In genomic region chr22:36902143-36902911, GRCh38 we compare ENCODE assay signal across 21 cellular contexts. TPM values are rescaled to one million over a fixed set of nuclear protein-coding genes. Genes with fewer than 3 reads are reported as not detected.
DNase-seq lines count a peak whose midpoint lies in the region; ATAC-seq, FAIRE-seq and TF ChIP-seq lines count a peak whose summit lies in the region.
"Had no signal": no experiment of that assay in that cellular context is flagged by ENCODE, and none has a peak within 500 bp of the region (broad histone marks: within the 10 kb centered on the region; RNA-seq: fewer than 3 reads in every experiment).

No MANE protein-coding gene starts in this region.

- H3K27ac Mint-ChIP-seq in activated naive CD8-positive, alpha-beta T cell treated with anti-CD3 and anti-CD28 coated beads, Interleukin-2, amount 10 ng/mL, durations not matched to agents 7 days and 5 days, result peak overlapping the region; percentile 86
- H3K27ac Mint-ChIP-seq in activated naive CD8-positive, alpha-beta T cell treated with anti-CD3 and anti-CD28 coated beads for 36 hours, result no peak overlapping the region

- H4K20me1 ChIP-seq in GM12878 (ENCODE audit: control insufficient read depth, insufficient read depth), result no peaks in the 10 kb centered on the region

- H3K9me3 ChIP-seq in GM12878 (replicated peaks; ENCODE audit: control insufficient read depth, insufficient read depth, low read length) (no peaks in the 10 kb centered on the region; the same call in 1 of the 3 replicates), neutrophil (no peaks in the 10 kb centered on the region), uterus (no peaks in the 10 kb centered on the region)
- H3K9me3 ChIP-seq: BE2C had no signal

- TSS peak; percentile 86 for BruUV-seq in GM12878 (replicated peaks; lab: Mats Ljungman, UMichigan)

- H3K4me3 ChIP-seq in GM12878 (peak overlapping the region; percentile 12; the same call in 1 of the 2 replicates), neutrophil (ENCODE audit: low read depth in 1 of 2, low read length in 1 of 2) (no peak overlapping the region), uterus (no peak overlapping the region)
- H3K4me3 ChIP-seq: dorsolateral prefrontal cortex, heart right ventricle had no signal

- no peak for ATAC-seq in activated naive CD8-positive, alpha-beta T cell treated with anti-CD3 and anti-CD28 coated beads, Interleukin-2, amount 10 ng/mL, durations not matched to agents 7 days and 5 days (ENCODE audit: low read depth)
- ATAC-seq in GM12878, result no peak
- ATAC-seq in HG03354 (IDR thresholded peaks at IDR 0.05; ENCODE audit: poor library complexity, severe bottlenecking, unreplicated experiment), result no peak
- ATAC-seq: left colon had no signal

- peaks cover 5% of the 10 kb centered on the region for H3K36me3 Mint-ChIP-seq in activated naive CD8-positive, alpha-beta T cell treated with anti-CD3 and anti-CD28 coated beads, Interleukin-2, amount 10 ng/mL, durations not matched to agents 7 days and 5 days
- H3K36me3 Mint-ChIP-seq in activated naive CD8-positive, alpha-beta T cell treated with anti-CD3 and anti-CD28 coated beads for 36 hours, result no peaks in the 10 kb centered on the region

- TF ChIP-seq CTCF in GM12878 (IDR thresholded peaks at IDR 0.05 in 2 of 3, conservative IDR thresholded peaks at IDR 0.05 in 1 of 3; ENCODE audit: control insufficient read depth in 2 of 3, extremely low read depth in 1 of 3, insufficient read depth in 1 of 3, low read depth in 3 of 3, low read length in 3 of 3), result no peak
- no peak for TF ChIP-seq CTCF in neutrophil (IDR thresholded peaks at IDR 0.05)
- TF ChIP-seq CTCF in uterus (IDR thresholded peaks at IDR 0.05), result no peak

- H3K4me1 Mint-ChIP-seq in activated naive CD8-positive, alpha-beta T cell treated with anti-CD3 and anti-CD28 coated beads, Interleukin-2, amount 10 ng/mL, durations not matched to agents 7 days and 5 days, result peaks cover 18% of the 10 kb centered on the region
- H3K4me1 Mint-ChIP-seq in activated naive CD8-positive, alpha-beta T cell treated with anti-CD3 and anti-CD28 coated beads for 36 hours, result no peaks in the 10 kb centered on the region
- H3K4me1 Mint-ChIP-seq: neural crest cell had no signal

- peak overlapping the region; percentile 47 for H3K4me2 ChIP-seq in GM12878 (ENCODE audit: control insufficient read depth, insufficient read depth)

- peak overlapping the region; percentile 52 for H2AFZ ChIP-seq in GM12878 (ENCODE audit: control insufficient read depth, low read depth, low read length)

- no peaks in the 10 kb centered on the region for H3K36me3 ChIP-seq in GM12878 (ENCODE audit: control insufficient read depth in 2 of 2, insufficient read depth in 2 of 2, low read length in 1 of 2)
- H3K36me3 ChIP-seq in neutrophil, result no peaks in the 10 kb centered on the region
- H3K36me3 ChIP-seq in uterus, result no peaks in the 10 kb centered on the region
- H3K36me3 ChIP-seq: BE2C, heart right ventricle had no signal

- no peak for TF ChIP-seq EP300 in GM12878 (IDR thresholded peaks at IDR 0.05; ENCODE audit: borderline replicate concordance in 1 of 2, control insufficient read depth in 1 of 2, low read depth in 2 of 2, low read length in 2 of 2)

- no peak for TF ChIP-seq POLR2A in GM12878 (IDR thresholded peaks at IDR 0.05; ENCODE audit: low read depth, low read length)
- no peak for TF ChIP-seq POLR2A in uterus (IDR thresholded peaks at IDR 0.05)

- H3K27me3 ChIP-seq in GM12878 (replicated peaks in 1 of 2; ENCODE audit: control insufficient read depth in 2 of 2, insufficient read depth in 2 of 2, low read length in 1 of 2), result no peaks in the 10 kb centered on the region
- H3K27me3 ChIP-seq in neutrophil, result no peaks in the 10 kb centered on the region
- no peaks in the 10 kb centered on the region for H3K27me3 ChIP-seq in uterus
- H3K27me3 ChIP-seq: BE2C had no signal

- H3K79me2 ChIP-seq in GM12878 (ENCODE audit: control insufficient read depth, insufficient read depth, low read length), result no peaks in the 10 kb centered on the region

- no peak for FAIRE-seq in GM12878 (lab: Jason Lieb, UNC)
- FAIRE-seq: H54 had no signal

- WGBS in GM12878 (ENCODE audit: insufficient coverage, insufficient replicate concordance, low lambda C conversion rate, missing lambda C conversion rate), result 97% methylated on average over 8 of the region's 8 CpGs

- CTCF ChIA-PET in GM12878 (lab: Yijun Ruan, JAX), result interaction anchor here (1.4 to 3.7 kb wide), 7 partner anchors 8 to 75 kb away, joined by 5 to 21 read pairs (median 10); partner anchors contain the start of gene CSF2RB

- intact Hi-C loops in GM12878 (cut with micrococcal nuclease; ENCODE audit: unreplicated experiment) (no loop called here), uterus (cut with DNase I; ENCODE audit: low total_unique reads) (no loop called here)

- H3K27me3 Mint-ChIP-seq in activated naive CD8-positive, alpha-beta T cell treated with anti-CD3 and anti-CD28 coated beads, Interleukin-2, amount 10 ng/mL, durations not matched to agents 7 days and 5 days, result peaks cover 3% of the 10 kb centered on the region
- H3K27me3 Mint-ChIP-seq in activated naive CD8-positive, alpha-beta T cell treated with anti-CD3 and anti-CD28 coated beads for 36 hours, result peaks cover 42% of the 10 kb centered on the region

- H3K9ac ChIP-seq in GM12878 (ENCODE audit: control insufficient read depth, insufficient read depth, low read length), result no peak overlapping the region

- H3K27ac ChIP-seq in GM12878 (ENCODE audit: control insufficient read depth, insufficient read depth) (peak overlapping the region; percentile 80), neutrophil (peak overlapping the region; percentile 35), uterus (no peak overlapping the region)
- H3K27ac ChIP-seq: dorsolateral prefrontal cortex, heart right ventricle had no signal

- in situ Hi-C loops in GM12878 (cut with MboI), result no loop called here

- H3K4me3 Mint-ChIP-seq in activated naive CD8-positive, alpha-beta T cell treated with anti-CD3 and anti-CD28 coated beads, Interleukin-2, amount 10 ng/mL, durations not matched to agents 7 days and 5 days, result no peak overlapping the region
- no peak overlapping the region for H3K4me3 Mint-ChIP-seq in activated naive CD8-positive, alpha-beta T cell treated with anti-CD3 and anti-CD28 coated beads for 36 hours
- H3K4me3 Mint-ChIP-seq: activated CD4-positive, alpha-beta T cell treated with anti-CD3 and anti-CD28 coated beads, Interleukin-2, amount 10 ng/mL, durations not matched to agents 7 days and 5 days; neural crest cell had no signal

- H3K4me1 ChIP-seq in GM12878 (ENCODE audit: control insufficient read depth, insufficient read depth, low read length), result peaks cover 33% of the 10 kb centered on the region
- peaks cover 27 to 32% of the 10 kb centered on the region in 2 experiments for H3K4me1 ChIP-seq in neutrophil (ENCODE audit: control insufficient read depth in 1 of 2, insufficient read depth in 1 of 2, low read depth in 1 of 2, low read length in 1 of 2)
- no peaks in the 10 kb centered on the region for H3K4me1 ChIP-seq in uterus
- H3K4me1 ChIP-seq: BE2C had no signal

- POLR2A ChIA-PET in activated naive CD8-positive, alpha-beta T cell treated with anti-CD3 and anti-CD28 coated beads, Interleukin-2, amount 10 ng/mL, durations not matched to agents 7 days and 5 days (lab: Charles Lee), result interaction anchor here (1.0 to 1.2 kb wide), 3 partner anchors 11 to 30 kb away, joined by 3 to 5 read pairs (median 4); partner anchors contain the start of gene CSF2RB
- POLR2A ChIA-PET in GM12878 (lab: Charles Lee), result interaction anchor here (0.7 to 6.1 kb wide), 8 partner anchors 9 to 43 kb away, joined by 3 to 51 read pairs (median 8); partner anchors contain the start of genes CSF2RB and NCF4

- SMC1A ChIA-PET in GM12878 (lab: Charles Lee; ENCODE audit: uncharacterized antibody, unreplicated experiment), result interaction anchor here (0.8 to 7.8 kb wide), 10 partner anchors 9 to 74 kb away, joined by 3 to 72 read pairs (median 5); partner anchors contain the start of genes CSF2RB and NCF4

- RAD21 ChIA-PET in GM12878 (lab: Charles Lee; ENCODE audit: unreplicated experiment), result interaction anchor here (0.8 to 6.0 kb wide), 10 partner anchors 11 to 75 kb away, joined by 3 to 78 read pairs (median 6); partner anchors contain the start of genes CSF2RB and NCF4

- TF ChIP-seq RAD21 in GM12878 (IDR thresholded peaks at IDR 0.05; ENCODE audit: insufficient read depth, low read depth, low read length), result no peak

- peaks cover 8% of the 10 kb centered on the region for H3K9me3 Mint-ChIP-seq in activated naive CD8-positive, alpha-beta T cell treated with anti-CD3 and anti-CD28 coated beads, Interleukin-2, amount 10 ng/mL, durations not matched to agents 7 days and 5 days
- no peaks in the 10 kb centered on the region for H3K9me3 Mint-ChIP-seq in activated naive CD8-positive, alpha-beta T cell treated with anti-CD3 and anti-CD28 coated beads for 36 hours
- H3K9me3 Mint-ChIP-seq: neural crest cell had no signal

- no peak for DNase-seq in activated naive CD8-positive, alpha-beta T cell treated with anti-CD3 and anti-CD28 coated beads, Interleukin-2, amount 10 ng/mL, durations not matched to agents 7 days and 5 days
- no peak for DNase-seq in activated naive CD8-positive, alpha-beta T cell treated with anti-CD3 and anti-CD28 coated beads for 36 hours
- DNase-seq in NCI-H2171 (lab: John Stamatoyannopoulos, UW), result peak; percentile 4
- no peak for DNase-seq in GM12878 (ENCODE audit: low read depth, low spot score)
- DNase-seq in C1 segment of cervical spinal cord (lab: John Stamatoyannopoulos, UW), result no peak
- DNase-seq in uterus, result no peak
- DNase-seq: activated CD4-positive, alpha-beta T cell treated with anti-CD3 and anti-CD28 coated beads, Interleukin-2, amount 10 ng/mL, durations not matched to agents 7 days and 5 days; activated naive CD4-positive, alpha-beta T cell treated with Interleukin-2 at 50 U/mL for 16 hours; amygdala; BE2C; dorsolateral prefrontal cortex; heart right ventricle; left colon; midbrain; NCI-H69; SW 1271 had no signal

RNA-seq across cellular contexts. Expression of gene CSF2RB, which starts 11.1 kb away (rescaled TPM):
- 1 to 10 TPM; 1.1 to 1.3 TPM for total RNA-seq in activated naive CD8-positive, alpha-beta T cell treated with anti-CD3 and anti-CD28 coated beads, Interleukin-2, amount 10 ng/mL, durations not matched to agents 7 days and 5 days
- total RNA-seq in activated naive CD8-positive, alpha-beta T cell treated with anti-CD3 and anti-CD28 coated beads for 36 hours, result under 1 TPM; 0.14 to 0.31 TPM
- 70.3 and 76.1 TPM in 2 replicates for total RNA-seq in GM12878 (2013; cell fraction: nucleolus; rRNA removed)
- total RNA-seq in GM12878 (2014; rRNA removed) (9.4 and 10.1 TPM in 2 replicates), GM12878 (2014; rRNA removed; fragmentation: Illumina TruSeq; extraction: Trizol) (4.5 and 5.1 TPM in 2 replicates), GM12878 (2021) (8.9 and 9.4 TPM in 2 replicates), uterus (1 to 10 TPM; 3.1 to 7.4 (median 3.5) TPM)
- 3.2 TPM for polyA plus RNA-seq in GM12878 (2011; ENCODE audit: low read depth)
- polyA plus RNA-seq in GM12878 (2011; rRNA removed) (11.2 and 12.5 TPM in 2 replicates), GM12878 (2014; fragmentation: Illumina TruSeq; extraction: Trizol) (3.3 and 5.6 TPM in 2 replicates), GM12878 (2014; fragmentation: Nextera tagmentation; extraction: Ambion mirVana) (1 to 10 TPM in 1 of 2 experiments, under 1 TPM in 1; 0.82 to 1.5 TPM), GM12878 (2014; rRNA removed) (9.9 and 10.7 TPM in 2 replicates), GM12878 (2016; fragmentation: Nextera tagmentation; extraction: Ambion mirVana) (1 to 10 TPM; 2.7 to 3.5 TPM)
- 9.3 and 12.2 TPM in 2 replicates for polyA plus RNA-seq in GM12878 (2011; cell fraction: cytosol; rRNA removed)
- polyA plus RNA-seq in GM12878 (2011; cell fraction: nucleus; rRNA removed), result 42.1 and 51.7 TPM in 2 replicates
- polyA plus RNA-seq in GM12878 (2012), result 8.3 and 8.6 TPM in 2 replicates
- polyA minus RNA-seq in GM12878 (2011; rRNA and poly(A)+ RNA removed), result 10.5 and 25.9 TPM in 2 replicates
- polyA minus RNA-seq in GM12878 (2011; cell fraction: cytosol; rRNA and poly(A)+ RNA removed), result 5.3 and 5.5 TPM in 2 replicates
- polyA minus RNA-seq in GM12878 (2011; cell fraction: nucleus; rRNA and poly(A)+ RNA removed), result 11.3 and 11.5 TPM in 2 replicates
- total RNA-seq: A673, neural crest cell had no signal

RNA-seq across cellular contexts. Expression of gene NCF4, which starts 41.5 kb away (rescaled TPM):
- total RNA-seq in activated naive CD8-positive, alpha-beta T cell treated with anti-CD3 and anti-CD28 coated beads, Interleukin-2, amount 10 ng/mL, durations not matched to agents 7 days and 5 days, result 10 to 100 TPM; 31.0 to 35.3 TPM
- 1 to 10 TPM; 2.3 to 2.5 TPM for total RNA-seq in activated naive CD8-positive, alpha-beta T cell treated with anti-CD3 and anti-CD28 coated beads for 36 hours
- total RNA-seq in GM12878 (2013; cell fraction: nucleolus; rRNA removed), result 26.0 and 26.7 TPM in 2 replicates
- total RNA-seq in GM12878 (2014; rRNA removed) (91.2 and 96.2 TPM in 2 replicates), GM12878 (2014; rRNA removed; fragmentation: Illumina TruSeq; extraction: Trizol) (58.5 and 59.3 TPM in 2 replicates), GM12878 (2021) (65.6 and 66.5 TPM in 2 replicates), uterus (10 to 100 TPM in 1 of 4 donors, 1 to 10 TPM in 3; 1.8 to 21.2 (median 6.3) TPM)
- 15.4 TPM for polyA plus RNA-seq in GM12878 (2011; ENCODE audit: low read depth)
- polyA plus RNA-seq in GM12878 (2011; rRNA removed) (74.5 and 136 TPM in 2 replicates), GM12878 (2014; fragmentation: Illumina TruSeq; extraction: Trizol) (24.9 and 56.8 TPM in 2 replicates), GM12878 (2014; fragmentation: Nextera tagmentation; extraction: Ambion mirVana) (10 to 100 TPM; 22.9 to 29.8 TPM), GM12878 (2014; rRNA removed) (82.2 and 90.3 TPM in 2 replicates), GM12878 (2016; fragmentation: Nextera tagmentation; extraction: Ambion mirVana) (10 to 100 TPM; 78.5 to 84.5 TPM)
- polyA plus RNA-seq in GM12878 (2011; cell fraction: cytosol; rRNA removed), result 163 and 194 TPM in 2 replicates
- polyA plus RNA-seq in GM12878 (2011; cell fraction: nucleus; rRNA removed), result 239 and 247 TPM in 2 replicates
- polyA plus RNA-seq in GM12878 (2012), result 24.0 and 30.9 TPM in 2 replicates
- polyA minus RNA-seq in GM12878 (2011; rRNA and poly(A)+ RNA removed), result 76.7 and 132 TPM in 2 replicates
- polyA minus RNA-seq in GM12878 (2011; cell fraction: cytosol; rRNA and poly(A)+ RNA removed), result 33.1 and 37.9 TPM in 2 replicates
- 27.1 and 35.8 TPM in 2 replicates for polyA minus RNA-seq in GM12878 (2011; cell fraction: nucleus; rRNA and poly(A)+ RNA removed)
- total RNA-seq: A673, neural crest cell had no signal

Comparison
In these comparisons a context has a peak if more than half of its experiments do, and no peak if none do; other contexts are left out.
1. H3K27ac ChIP-seq: peak in GM12878 (single experiment) and neutrophil (single experiment); none in uterus (0 of 2).